In genomic region chr19:11205939-11206570, GRCh38 we compare ENCODE assay signal across 29 cellular contexts. TPM values are rescaled to one million over a fixed set of nuclear protein-coding genes. Genes with fewer than 3 reads are reported as not detected.
A peak's percentile ranks its signal among the peaks of the same experiment; 100 is the strongest.
DNase-seq lines count a peak whose midpoint lies in the region; ATAC-seq and TF ChIP-seq lines count a peak whose summit lies in the region.
"Had no signal": no experiment of that assay in that cellular context is flagged by ENCODE, and none has a peak within 500 bp of the region (broad histone marks: within the 10 kb centered on the region; RNA-seq: fewer than 3 reads in every experiment).

No MANE protein-coding gene starts in this region.

- peaks cover 4% of the 10 kb centered on the region for H3K27me3 Mint-ChIP-seq in stimulated activated naive CD8-positive, alpha-beta T cell treated with anti-CD3 and anti-CD28 coated beads, Interleukin-15, Interleukin-2, amounts not matched to agents 100 ng/mL and 50 ng/mL, for 24 hours
- peaks cover 35% of the 10 kb centered on the region for H3K27me3 Mint-ChIP-seq in stimulated activated naive CD8-positive, alpha-beta T cell treated with anti-CD3 and anti-CD28 coated beads, Interleukin-15, amount 100 ng/mL, for 72 hours
- peaks cover 6% of the 10 kb centered on the region for H3K27me3 Mint-ChIP-seq in memory B cell
- peaks cover 13% of the 10 kb centered on the region for H3K27me3 Mint-ChIP-seq in activated CD4-positive, alpha-beta T cell treated with anti-CD3 and anti-CD28 coated beads, Interleukin-2, amount 10 ng/mL, durations not matched to agents 24 days and 14 days

- no peak for TF ChIP-seq CTCF in MM.1S (IDR thresholded peaks at IDR 0.05; ENCODE audit: low read length)
- no peak for TF ChIP-seq CTCF in vagina (IDR thresholded peaks at IDR 0.05)

- no peaks in the 10 kb centered on the region for H3K79me2 ChIP-seq in MM.1S (ENCODE audit: low read length)

- peaks cover 5% of the 10 kb centered on the region for H3K9me3 Mint-ChIP-seq in stimulated activated naive CD8-positive, alpha-beta T cell treated with anti-CD3 and anti-CD28 coated beads, Interleukin-15, Interleukin-2, amounts not matched to agents 100 ng/mL and 50 ng/mL, for 24 hours
- peaks cover 12 to 13% of the 10 kb centered on the region in 2 donors for H3K9me3 Mint-ChIP-seq in stimulated activated naive CD8-positive, alpha-beta T cell treated with anti-CD3 and anti-CD28 coated beads, Interleukin-15, amount 100 ng/mL, for 72 hours
- H3K9me3 Mint-ChIP-seq in memory B cell, result peaks cover 8% of the 10 kb centered on the region
- peaks cover 11% of the 10 kb centered on the region for H3K9me3 Mint-ChIP-seq in activated CD4-positive, alpha-beta T cell treated with anti-CD3 and anti-CD28 coated beads, Interleukin-2, amount 10 ng/mL, durations not matched to agents 24 days and 14 days
- H3K9me3 Mint-ChIP-seq: activated T-helper 17 cell treated with anti-CD3 and anti-CD28 coated beads, Interleukin-2, amount 50 U/mL, for 72 hours; endodermal cell; WTC11 had no signal

- no peak overlapping the region for H3K4me3 ChIP-seq in MM.1S (ENCODE audit: low read length)
- H3K4me3 ChIP-seq in vagina, result no peak overlapping the region
- H3K4me3 ChIP-seq: lower lobe of right lung, prostate gland had no signal

- H2AFZ ChIP-seq in MM.1S (ENCODE audit: low read length), result no peak overlapping the region

- H3K27ac Mint-ChIP-seq in stimulated activated naive CD8-positive, alpha-beta T cell treated with anti-CD3 and anti-CD28 coated beads, Interleukin-15, Interleukin-2, amounts not matched to agents 100 ng/mL and 50 ng/mL, for 24 hours, result peak overlapping the region; percentile 28
- H3K27ac Mint-ChIP-seq in stimulated activated naive CD8-positive, alpha-beta T cell treated with anti-CD3 and anti-CD28 coated beads, Interleukin-15, amount 100 ng/mL, for 72 hours, result peak overlapping the region in 1 of 2 donors; percentile 75
- peak overlapping the region; percentile 48 for H3K27ac Mint-ChIP-seq in memory B cell
- no peak overlapping the region for H3K27ac Mint-ChIP-seq in activated CD4-positive, alpha-beta T cell treated with anti-CD3 and anti-CD28 coated beads, Interleukin-2, amount 10 ng/mL, durations not matched to agents 24 days and 14 days
- H3K27ac Mint-ChIP-seq: activated naive CD4-positive, alpha-beta T cell treated with anti-CD3 and anti-CD28 coated beads, Interleukin-2, amount 50 U/mL, for 72 hours; activated T-helper 17 cell treated with anti-CD3 and anti-CD28 coated beads, Interleukin-2, amount 50 U/mL, for 72 hours; endodermal cell; WTC11 had no signal

- H3K4me2 ChIP-seq in MM.1S (ENCODE audit: low read depth, low read length), result no peak overlapping the region

- H3K4me1 ChIP-seq in MM.1S (ENCODE audit: low read length) (no peaks in the 10 kb centered on the region), vagina (peaks cover 34% of the 10 kb centered on the region)
- H3K4me1 ChIP-seq: Caco-2, prostate gland had no signal

- H3K4me3 Mint-ChIP-seq in stimulated activated naive CD8-positive, alpha-beta T cell treated with anti-CD3 and anti-CD28 coated beads, Interleukin-15, Interleukin-2, amounts not matched to agents 100 ng/mL and 50 ng/mL, for 24 hours, result no peak overlapping the region
- H3K4me3 Mint-ChIP-seq in stimulated activated naive CD8-positive, alpha-beta T cell treated with anti-CD3 and anti-CD28 coated beads, Interleukin-15, amount 100 ng/mL, for 72 hours, result no peak overlapping the region
- H3K4me3 Mint-ChIP-seq in memory B cell, result no peak overlapping the region
- H3K4me3 Mint-ChIP-seq in activated CD4-positive, alpha-beta T cell treated with anti-CD3 and anti-CD28 coated beads, Interleukin-2, amount 10 ng/mL, durations not matched to agents 24 days and 14 days, result no peak overlapping the region
- H3K4me3 Mint-ChIP-seq: activated T-helper 17 cell treated with anti-CD3 and anti-CD28 coated beads, Interleukin-2, amount 50 U/mL, for 72 hours; endodermal cell; WTC11 had no signal

- H3K9me3 ChIP-seq in MM.1S (replicated peaks; ENCODE audit: insufficient read depth, low read length), result no peaks in the 10 kb centered on the region
- H3K9me3 ChIP-seq in vagina, result no peaks in the 10 kb centered on the region
- H3K9me3 ChIP-seq: Caco-2, lower lobe of right lung, prostate gland had no signal

- no peak for ATAC-seq in stimulated activated naive CD8-positive, alpha-beta T cell treated with anti-CD3 and anti-CD28 coated beads, Interleukin-15, amount 100 ng/mL, for 72 hours
- peak; percentile 95 for ATAC-seq in memory B cell (ENCODE audit: low read depth)
- ATAC-seq: activated naive CD4-positive, alpha-beta T cell treated with anti-CD3 and anti-CD28 coated beads, Interleukin-2, amount 50 U/mL, for 72 hours; activated T-helper 17 cell treated with anti-CD3 and anti-CD28 coated beads, Interleukin-2, amount 50 U/mL, for 72 hours; lower lobe of right lung; WTC11 had no signal

- intact Hi-C loops in vagina (cut with DNase I), result loop anchor here (10.0 kb wide), 1 partner anchor 171 kb away; no protein-coding TSS in a partner anchor
- intact Hi-C loops in activated CD4-positive, alpha-beta T cell treated with anti-CD3 and anti-CD28 coated beads, Interleukin-2, amount 10 ng/mL, durations not matched to agents 24 days and 14 days (cut with micrococcal nuclease), result loop anchor here (2.0 kb wide), 1 partner anchor 69 kb away; no protein-coding TSS in a partner anchor

- H3K36me3 Mint-ChIP-seq in stimulated activated naive CD8-positive, alpha-beta T cell treated with anti-CD3 and anti-CD28 coated beads, Interleukin-15, Interleukin-2, amounts not matched to agents 100 ng/mL and 50 ng/mL, for 24 hours (ENCODE audit: low read depth), result peaks cover 4% of the 10 kb centered on the region
- peaks cover 9% of the 10 kb centered on the region for H3K36me3 Mint-ChIP-seq in memory B cell
- H3K36me3 Mint-ChIP-seq in activated CD4-positive, alpha-beta T cell treated with anti-CD3 and anti-CD28 coated beads, Interleukin-2, amount 10 ng/mL, durations not matched to agents 24 days and 14 days (ENCODE audit: low read depth), result no peaks in the 10 kb centered on the region
- H3K36me3 Mint-ChIP-seq: WTC11 had no signal

- no peaks in the 10 kb centered on the region for H3K27me3 ChIP-seq in MM.1S (replicated peaks; ENCODE audit: insufficient read depth, low read length)
- H3K27me3 ChIP-seq in vagina, result no peaks in the 10 kb centered on the region

- peaks cover 5% of the 10 kb centered on the region for H3F3A ChIP-seq in MM.1S (ENCODE audit: insufficient read depth, low read length)

- no peaks in the 10 kb centered on the region for H3K36me3 ChIP-seq in MM.1S (replicated peaks; ENCODE audit: insufficient read depth, low read length)
- H3K36me3 ChIP-seq in vagina, result peaks cover 0 to 8% of the 10 kb centered on the region in 2 donors
- H3K36me3 ChIP-seq: prostate gland had no signal

- peak overlapping the region; percentile 41; the same call in 1 of the 2 replicates for H3K27ac ChIP-seq in MM.1S (ENCODE audit: low read length)
- peak overlapping the region; percentile 95 for H3K27ac ChIP-seq in vagina
- H3K27ac ChIP-seq: lower lobe of right lung had no signal

- H3K4me1 Mint-ChIP-seq in stimulated activated naive CD8-positive, alpha-beta T cell treated with anti-CD3 and anti-CD28 coated beads, Interleukin-15, Interleukin-2, amounts not matched to agents 100 ng/mL and 50 ng/mL, for 24 hours (ENCODE audit: low read depth), result no peaks in the 10 kb centered on the region
- H3K4me1 Mint-ChIP-seq in stimulated activated naive CD8-positive, alpha-beta T cell treated with anti-CD3 and anti-CD28 coated beads, Interleukin-15, amount 100 ng/mL, for 72 hours, result peaks cover 11% of the 10 kb centered on the region
- H3K4me1 Mint-ChIP-seq in memory B cell, result peaks cover 25% of the 10 kb centered on the region
- peaks cover 2% of the 10 kb centered on the region for H3K4me1 Mint-ChIP-seq in activated CD4-positive, alpha-beta T cell treated with anti-CD3 and anti-CD28 coated beads, Interleukin-2, amount 10 ng/mL, durations not matched to agents 24 days and 14 days
- H3K4me1 Mint-ChIP-seq: endodermal cell had no signal

- TF ChIP-seq POLR2A in vagina (IDR thresholded peaks at IDR 0.05), result no peak

- no peaks in the 10 kb centered on the region for H3K9me2 ChIP-seq in MM.1S (replicated peaks; ENCODE audit: insufficient read depth, low read length)

- no peaks in the 10 kb centered on the region for H4K20me1 ChIP-seq in MM.1S (ENCODE audit: insufficient read depth, low read length)

- H3K9ac ChIP-seq in MM.1S (ENCODE audit: low read length), result no peak overlapping the region

- DNase-seq in stimulated activated naive CD8-positive, alpha-beta T cell treated with anti-CD3 and anti-CD28 coated beads, Interleukin-15, amount 100 ng/mL, for 72 hours, result no peak
- DNase-seq in MM.1S (peak; percentile 42), memory B cell (ENCODE audit: low spot score in 2 of 2) (peak in 1 of 2 donors; percentile 28), vagina (ENCODE audit: extremely low spot score in 2 of 2) (no peak), germinal center (ENCODE audit: low spot score) (no peak)
- no peak for DNase-seq in activated CD4-positive, alpha-beta T cell treated with anti-CD3 and anti-CD28 coated beads, Interleukin-2, amount 10 ng/mL, durations not matched to agents 24 days and 14 days
- no peak for DNase-seq in NK-92 treated with Interleukin-12 subunit alpha and Interleukin-12 subunit beta, amount 100 ng/mL, for 24 hours (lab: John Stamatoyannopoulos, UW)
- DNase-seq: activated CD4-positive, alpha-beta T cell treated with anti-CD3 and anti-CD28 coated beads, Interleukin-2, amount 50 U/mL, for 4 hours; AML-193; anterior cingulate cortex; Caco-2; DMS79 treated with DMSO at 0.1 percent for 48 hours; endodermal cell; islet precursor cell; lower lobe of right lung; NCI-H1092; NCI-H2029; NCI-H2227 treated with DMSO at 0.1 percent for 48 hours; NCI-H69; SHP77; SW 1271 had no signal

RNA-seq across cellular contexts. Expression of gene KANK2, which starts 8.7 kb away (rescaled TPM):
- total RNA-seq in vagina, result 486 TPM
- 3.0 and 3.3 TPM in 2 replicates for total RNA-seq in activated CD4-positive, alpha-beta T cell treated with anti-CD3 and anti-CD28 coated beads, Interleukin-2, amount 10 ng/mL, durations not matched to agents 24 days and 14 days

RNA-seq across cellular contexts. Expression of gene ANGPTL8, which starts 33.4 kb away (rescaled TPM):
- total RNA-seq in vagina, result not detected
- not detected in 2 replicates for total RNA-seq in activated CD4-positive, alpha-beta T cell treated with anti-CD3 and anti-CD28 coated beads, Interleukin-2, amount 10 ng/mL, durations not matched to agents 24 days and 14 days
- total RNA-seq: activated naive CD4-positive, alpha-beta T cell treated with anti-CD3 and anti-CD28 coated beads, Interleukin-2, amount 50 U/mL, for 72 hours; activated T-helper 17 cell treated with anti-CD3 and anti-CD28 coated beads, Interleukin-2, amount 50 U/mL, for 72 hours; Caco-2; cardiac septum; endodermal cell; H1; lower lobe of right lung; prostate gland; temporal lobe; WTC11 had no signal

RNA-seq across cellular contexts. Expression of gene SPC24, which starts 50.5 kb away (rescaled TPM):
- total RNA-seq in vagina, result 2.7 TPM
- total RNA-seq in activated CD4-positive, alpha-beta T cell treated with anti-CD3 and anti-CD28 coated beads, Interleukin-2, amount 10 ng/mL, durations not matched to agents 24 days and 14 days, result 33.1 and 33.8 TPM in 2 replicates

RNA-seq across cellular contexts. Expression of gene DOCK6, which starts 56.3 kb away (rescaled TPM):
- 65.8 TPM for total RNA-seq in vagina
- total RNA-seq in activated CD4-positive, alpha-beta T cell treated with anti-CD3 and anti-CD28 coated beads, Interleukin-2, amount 10 ng/mL, durations not matched to agents 24 days and 14 days, result 1.2 and 2.2 TPM in 2 replicates

Comparison
In these comparisons a context has a peak if more than half of its experiments do, and no peak if none do; other contexts are left out.
1. RNA of gene KANK2, which starts 8.7 kb away (total RNA-seq): 486 TPM in vagina (single experiment); 3.0 to 3.3 TPM in activated CD4-positive, alpha-beta T cell treated with anti-CD3 and anti-CD28 coated beads, Interleukin-2, amount 10 ng/mL, durations not matched to agents 24 days and 14 days; every median in the first group is over 100 times any median in the second.